In the genomic region with DNA sequence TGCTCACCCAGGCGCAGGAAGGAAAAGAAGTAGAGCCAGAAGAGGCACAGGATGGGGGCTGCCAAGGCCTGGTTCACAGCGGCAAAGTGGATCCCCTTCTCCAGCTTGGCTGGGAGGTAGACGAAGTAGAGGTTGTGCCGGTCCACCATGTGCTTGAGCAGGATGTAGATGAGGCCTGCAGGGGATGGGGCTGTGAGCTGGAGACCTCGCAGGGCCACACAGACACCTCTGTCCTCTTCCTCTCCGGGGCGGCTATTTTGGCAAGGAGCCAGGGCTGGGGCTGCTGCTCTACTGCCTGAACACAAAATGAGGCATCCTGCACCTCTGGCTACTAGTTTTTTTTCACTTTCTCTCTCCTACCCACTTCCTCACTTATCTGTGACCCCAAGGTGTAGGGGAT, we compare ENCODE assay signal across 14 cellular contexts. TPM values are rescaled to one million over a fixed set of nuclear protein-coding genes. Genes with fewer than 3 reads are reported as not detected.
DNase-seq lines count a peak whose midpoint lies in the region; ATAC-seq and TF ChIP-seq lines count a peak whose summit lies in the region.
"Had no signal": no experiment of that assay in that cellular context is flagged by ENCODE, and none has a peak within 500 bp of the region (broad histone marks: within the 10 kb centered on the region; RNA-seq: fewer than 3 reads in every experiment).

No MANE protein-coding gene starts in this region.

- DNase-seq in heart right ventricle: peak; percentile 41 to 61
- no peak for DNase-seq in cardiac septum (ENCODE audit: low spot score)
- DNase-seq in activated T-cell treated with anti-CD3 and anti-CD28 coated beads, Interleukin-2, amount 50 U/mL, for 72 hours: peak in 1 of 2 donors; percentile 27
- peak; percentile 47 for DNase-seq in transverse colon
- DNase-seq in NOMO-1 treated with dmso at 0.1 percent for 144 hours (lab: John Stamatoyannopoulos, UW; ENCODE audit: unreplicated experiment): no peak
- DNase-seq: COR-L47, KBM-7, NCI-H446 treated with DMSO at 0.1 percent for 48 hours had no signal

- H3K36me3 ChIP-seq in heart right ventricle (peaks cover 0 to 98% (median 19%) of the 10 kb centered on the region in 9 donors), transverse colon (peaks cover 0 to 21% (median 5%) of the 10 kb centered on the region in 4 donors)

- no peak for TF ChIP-seq POLR2A in transverse colon (IDR thresholded peaks at IDR 0.05)

- H3K27me3 ChIP-seq in heart right ventricle (no peaks in the 10 kb centered on the region), layer of hippocampus (ENCODE audit: control insufficient read depth, insufficient read depth, low read length) (no peaks in the 10 kb centered on the region), transverse colon (no peaks in the 10 kb centered on the region)
- H3K27me3 ChIP-seq: esophagus muscularis mucosa had no signal

- no peak for TF ChIP-seq EP300 in transverse colon (IDR thresholded peaks at IDR 0.05; ENCODE audit: low read depth)

- in situ Hi-C loops in transverse colon (cut with MboI; ENCODE audit: low pct_ligation_motif_present in 1 of 4, low pct_unique_long_range_greater_than_20kb in 1 of 4, low sequenced_read_pairs in 3 of 4): no loop called here

- H3K36me3 Mint-ChIP-seq in activated T-cell treated with anti-CD3 and anti-CD28 coated beads, Interleukin-2, amount 50 U/mL, for 72 hours (ENCODE audit: insufficient read depth in 2 of 2): peaks cover 2 to 16% of the 10 kb centered on the region in 2 donors

- no peaks in the 10 kb centered on the region for H3K27me3 Mint-ChIP-seq in activated T-cell treated with anti-CD3 and anti-CD28 coated beads, Interleukin-2, amount 50 U/mL, for 72 hours (ENCODE audit: low read depth)

- H3K4me1 ChIP-seq in heart right ventricle: peaks cover 0 to 44% (median 17%) of the 10 kb centered on the region in 9 donors
- H3K4me1 ChIP-seq in transverse colon: peaks cover 0 to 33% (median 18%) of the 10 kb centered on the region in 4 donors

- H3K4me3 ChIP-seq in heart right ventricle (no peak overlapping the region), transverse colon (no peak overlapping the region)
- H3K4me3 ChIP-seq: esophagus muscularis mucosa had no signal

- H3K9me3 ChIP-seq in heart right ventricle (no peaks in the 10 kb centered on the region), transverse colon (no peaks in the 10 kb centered on the region)
- H3K9me3 ChIP-seq: esophagus muscularis mucosa had no signal

- H3K27ac ChIP-seq in heart right ventricle: peak overlapping the region in 5 of 10 donors; percentile 19 to 52 (median 39)
- peak overlapping the region; percentile 97 for H3K27ac ChIP-seq in layer of hippocampus (ENCODE audit: low read depth, low read length)
- no peak overlapping the region for H3K27ac ChIP-seq in transverse colon

- 44 to 53% methylated on average over 7 of the region's 7 CpGs for WGBS in heart right ventricle, 2 donors
- 67% methylated on average over 7 of the region's 7 CpGs; no CpG with 5 or more reads in 1 of the 2 donors for WGBS in transverse colon (ENCODE audit: low coverage in 1 of 2), 2 donors

- no peak overlapping the region for H3K4me3 Mint-ChIP-seq in activated T-cell treated with anti-CD3 and anti-CD28 coated beads, Interleukin-2, amount 50 U/mL, for 72 hours
- H3K4me3 Mint-ChIP-seq: T-helper 2 cell treated with Interferon-gamma antibody and Interleukin-4, amounts not matched to agents 5 μg/mL and 100 μg/mL, for 36 hours had no signal

- TF ChIP-seq CTCF in heart right ventricle (IDR thresholded peaks at IDR 0.05) (no peak), transverse colon (IDR thresholded peaks at IDR 0.05) (no peak)

- intact Hi-C loops in heart right ventricle (cut with DNase I): loop anchor here (5.0 to 10.0 kb wide), 8 partner anchors 38 to 378 kb away; a partner anchor contains a TSS
- intact Hi-C loops in cardiac septum (cut with DNase I): no loop called here
- intact Hi-C loops in transverse colon (cut with DNase I; ENCODE audit: low total_unique reads): loop anchor here (10.0 kb wide), 1 partner anchor 75 kb away; a partner anchor contains a TSS

- peaks cover 36% of the 10 kb centered on the region for H3K4me1 Mint-ChIP-seq in activated T-cell treated with anti-CD3 and anti-CD28 coated beads, Interleukin-2, amount 50 U/mL, for 72 hours (ENCODE audit: low read depth)

- H3K9me3 Mint-ChIP-seq in activated T-cell treated with anti-CD3 and anti-CD28 coated beads, Interleukin-2, amount 50 U/mL, for 72 hours: no peaks in the 10 kb centered on the region
- H3K9me3 Mint-ChIP-seq: T-helper 2 cell treated with Interferon-gamma antibody and Interleukin-4, amounts not matched to agents 5 μg/mL and 100 μg/mL, for 36 hours had no signal

- peak overlapping the region; percentile 58 for H3K27ac Mint-ChIP-seq in activated T-cell treated with anti-CD3 and anti-CD28 coated beads, Interleukin-2, amount 50 U/mL, for 72 hours
- H3K27ac Mint-ChIP-seq: T-helper 2 cell treated with Interferon-gamma antibody and Interleukin-4, amounts not matched to agents 5 μg/mL and 100 μg/mL, for 36 hours had no signal

- no peak for ATAC-seq in heart right ventricle
- peak in 1 of 2 donors; percentile 47 for ATAC-seq in activated T-cell treated with anti-CD3 and anti-CD28 coated beads, Interleukin-2, amount 50 U/mL, for 72 hours (replicated peaks in 1 of 2)
- ATAC-seq in HG02884 (IDR thresholded peaks at IDR 0.05; ENCODE audit: unreplicated experiment): no peak
- ATAC-seq in GM21576 (IDR thresholded peaks at IDR 0.05; ENCODE audit: unreplicated experiment): no peak

RNA-seq across cellular contexts. Expression of a gene that starts 32.3 kb away (rescaled TPM):
- total RNA-seq in heart right ventricle: 10 to 100 TPM; 20.9 to 33.5 (median 24.7) TPM
- polyA plus RNA-seq in heart right ventricle: 10 to 100 TPM; 10.4 to 69.1 TPM
- total RNA-seq in cardiac septum: 21.4 TPM
- 10 to 100 TPM; 44.9 to 49.7 TPM for total RNA-seq in activated T-cell treated with anti-CD3 and anti-CD28 coated beads, Interleukin-2, amount 50 U/mL, for 72 hours
- 100 to 1,000 TPM; 104 to 256 (median 180) TPM for total RNA-seq in transverse colon

RNA-seq across cellular contexts. Expression of a gene that starts 39.0 kb away (rescaled TPM):
- under 1 TPM in 7 of 10 donors, not detected in 3; 0.15 to 0.57 (median 0.25) TPM for total RNA-seq in heart right ventricle
- under 1 TPM; 0.15 to 0.77 TPM for polyA plus RNA-seq in heart right ventricle
- total RNA-seq in cardiac septum: not detected
- total RNA-seq in activated T-cell treated with anti-CD3 and anti-CD28 coated beads, Interleukin-2, amount 50 U/mL, for 72 hours: not detected
- total RNA-seq in transverse colon: 100 to 1,000 TPM in 3 of 4 donors, 10 to 100 TPM in 1; 86.0 to 320 (median 214) TPM
- polyA plus RNA-seq: keratinocyte had no signal

RNA-seq across cellular contexts. Expression of a gene that starts 40.0 kb away (rescaled TPM):
- total RNA-seq in heart right ventricle (10 to 100 TPM; 34.9 to 80.8 (median 48.4) TPM), cardiac septum (39.2 TPM), transverse colon (100 to 1,000 TPM in 1 of 4 donors, 10 to 100 TPM in 3; 56.9 to 114 (median 90.6) TPM)
- 10 to 100 TPM; 31.5 to 38.2 TPM for polyA plus RNA-seq in heart right ventricle
- 1 to 10 TPM; 2.6 to 3.8 TPM for total RNA-seq in activated T-cell treated with anti-CD3 and anti-CD28 coated beads, Interleukin-2, amount 50 U/mL, for 72 hours

Comparison
In these comparisons a context has a peak if more than half of its experiments do, and no peak if none do; other contexts are left out.
1. DNase-seq: peak in heart right ventricle (2 of 2) and transverse colon (single experiment); none in cardiac septum (single experiment) and NOMO-1 treated with dmso at 0.1 percent for 144 hours (single experiment).
2. RNA of a gene that starts 39.0 kb away (total RNA-seq): 86.0 to 320 TPM in transverse colon; 0.15 to 0.57 TPM in heart right ventricle, not detected in activated T-cell treated with anti-CD3 and anti-CD28 coated beads, Interleukin-2, amount 50 U/mL, for 72 hours and not detected in cardiac septum (single experiment); every median in the first group is over 10 times any median in the second.